Comparison of ENCODE assay signal across 8 cellular contexts in genomic region chr9:122931851-122932199, GRCh38. TPM values are rescaled to one million over a fixed set of nuclear protein-coding genes. Genes with fewer than 3 reads are reported as not detected.
DNase-seq lines count a peak whose midpoint lies in the region; ATAC-seq and TF ChIP-seq lines count a peak whose summit lies in the region.

No MANE protein-coding gene starts in this region.

- H3K27ac Mint-ChIP-seq in endodermal cell = peak overlapping the region; percentile 94

- H3K9me3 ChIP-seq in Loucy (ENCODE audit: insufficient read depth, low read depth, low read length) (no peaks in the 10 kb centered on the region), endodermal cell (ENCODE audit: control insufficient read depth, low read length) (no peaks in the 10 kb centered on the region), neuron (ENCODE audit: low read length) (no peaks in the 10 kb centered on the region)

- H3K4me2 ChIP-seq in Loucy (ENCODE audit: low read depth, low read length, poor library complexity, severe bottlenecking) = peak overlapping the region; percentile 88

- no peak overlapping the region for H3K4me3 Mint-ChIP-seq in endodermal cell

- H3K27me3 ChIP-seq in Loucy (ENCODE audit: insufficient read depth, low read length, poor library complexity, severe bottlenecking) = no peaks in the 10 kb centered on the region
- no peaks in the 10 kb centered on the region for H3K27me3 ChIP-seq in endodermal cell (ENCODE audit: control insufficient read depth, insufficient read depth, low read length, poor library complexity, severe bottlenecking)
- H3K27me3 ChIP-seq in neuron (ENCODE audit: insufficient read depth, low read length) = no peaks in the 10 kb centered on the region

- H3K9ac ChIP-seq in Loucy (ENCODE audit: low read depth, low read length, poor library complexity, severe bottlenecking) (peak overlapping the region; percentile 86), endodermal cell (ENCODE audit: extremely low read depth, low read length, poor library complexity, severe bottlenecking) (peak overlapping the region; percentile 76)

- peak overlapping the region; percentile 89 for H3K27ac ChIP-seq in endodermal cell (ENCODE audit: low read depth, low read length)

- H3K9me3 Mint-ChIP-seq in endodermal cell = no peaks in the 10 kb centered on the region

- no peaks in the 10 kb centered on the region for H3F3A ChIP-seq in Loucy (ENCODE audit: low read depth)

- TF ChIP-seq CTCF in Loucy (conservative IDR thresholded peaks at IDR 0.05; ENCODE audit: low read length) (no peak), endodermal cell (conservative IDR thresholded peaks at IDR 0.05) (no peak)

- H3K9me2 ChIP-seq in Loucy (replicated peaks; ENCODE audit: low read depth, low read length) = no peaks in the 10 kb centered on the region

- no peaks in the 10 kb centered on the region for H3K27me3 Mint-ChIP-seq in endodermal cell (ENCODE audit: insufficient read depth)

- H3K4me3 ChIP-seq in Loucy (ENCODE audit: low read length, poor library complexity, severe bottlenecking) (peak overlapping the region; percentile 84), endodermal cell (ENCODE audit: low read length) (peak overlapping the region; percentile 99), neuron (ENCODE audit: low read length) (peak overlapping the region; percentile 89)

- peaks cover 76% of the 10 kb centered on the region for H3K79me2 ChIP-seq in Loucy (ENCODE audit: insufficient read depth, low read length)

- peaks cover 10% of the 10 kb centered on the region for H3K36me3 Mint-ChIP-seq in endodermal cell (ENCODE audit: low read depth)

- WGBS in endodermal cell (ENCODE audit: insufficient coverage in 1 of 2, insufficient read length in 1 of 2), 2 experiments = 0 to 1% methylated on average over 5 to 8 of the region's 8 CpGs

- no peak for ATAC-seq in GM21576 (IDR thresholded peaks at IDR 0.05; ENCODE audit: unreplicated experiment)

- peak; percentile 51 for DNase-seq in ELR (ENCODE audit: low read depth)
- no peak for DNase-seq in endodermal cell
- DNase-seq in activated effector memory CD4-positive, alpha-beta T cell treated with anti-CD3 and anti-CD28 coated beads, Interleukin-2, amount 50 U/mL, for 16 hours = no peak
- no peak for DNase-seq in stimulated activated naive CD4-positive, alpha-beta T cell treated with Interleukin-2 at 50 U/mL for 16 hours (lab: John Stamatoyannopoulos, UW)
- DNase-seq in NCI-H446 treated with DMSO at 0.1 percent for 48 hours (lab: John Stamatoyannopoulos, UW) = no peak

- H4K20me1 ChIP-seq in Loucy (ENCODE audit: insufficient read depth, low read length, poor library complexity, severe bottlenecking) = no peaks in the 10 kb centered on the region

- H2AFZ ChIP-seq in Loucy (ENCODE audit: low read length) (peak overlapping the region; percentile 93), neuron (ENCODE audit: low read depth, low read length) (peak overlapping the region; percentile 21)

- H3K4me1 Mint-ChIP-seq in endodermal cell = peaks cover 8% of the 10 kb centered on the region

- H3K36me3 ChIP-seq in Loucy (ENCODE audit: insufficient read depth, low read length) (peaks cover 8% of the 10 kb centered on the region; the same call in 1 of the 2 replicates), endodermal cell (ENCODE audit: control insufficient read depth, insufficient read depth, low read length) (peaks cover 7% of the 10 kb centered on the region), neuron (ENCODE audit: insufficient read depth, low read length) (peaks cover 10% of the 10 kb centered on the region)

- peaks cover 49% of the 10 kb centered on the region for H3K4me1 ChIP-seq in Loucy (ENCODE audit: insufficient read depth, low read length, poor library complexity, severe bottlenecking)
- H3K4me1 ChIP-seq in endodermal cell (ENCODE audit: control insufficient read depth, insufficient read depth, low read length) = no peaks in the 10 kb centered on the region
- peaks cover 21% of the 10 kb centered on the region for H3K4me1 ChIP-seq in neuron (ENCODE audit: insufficient read depth, low read length)

RNA-seq across cellular contexts. Expression of gene ZBTB26, which starts 0.5 kb away (rescaled TPM):
- 10 to 100 TPM in 1 of 2 donors, 1 to 10 TPM in 1; 9.8 to 11.6 TPM for total RNA-seq in endodermal cell
- polyA plus RNA-seq in endodermal cell (2013, experiment 1 of 2) = 12.0 TPM
- 11.1 TPM for polyA plus RNA-seq in endodermal cell (2013, experiment 2 of 2)

RNA-seq across cellular contexts. Expression of gene RABGAP1, which starts 9.0 kb away (rescaled TPM):
- 10 to 100 TPM; 41.9 to 49.7 TPM for total RNA-seq in endodermal cell
- 38.4 TPM for polyA plus RNA-seq in endodermal cell (2013, experiment 1 of 2)
- polyA plus RNA-seq in endodermal cell (2013, experiment 2 of 2) = 36.1 TPM

RNA-seq across cellular contexts. Expression of gene ZBTB6, which starts 18.7 kb away (rescaled TPM):
- total RNA-seq in endodermal cell = 10 to 100 TPM in 1 of 2 donors, 1 to 10 TPM in 1; 9.3 to 11.7 TPM
- 12.6 TPM for polyA plus RNA-seq in endodermal cell (2013, experiment 1 of 2)
- 13.1 TPM for polyA plus RNA-seq in endodermal cell (2013, experiment 2 of 2)

RNA-seq across cellular contexts. Expression of gene RC3H2, which starts 26.7 kb away (rescaled TPM):
- total RNA-seq in endodermal cell = 10 to 100 TPM; 56.4 to 60.1 TPM
- polyA plus RNA-seq in endodermal cell (2013, experiment 1 of 2) = 31.2 TPM
- polyA plus RNA-seq in endodermal cell (2013, experiment 2 of 2) = 34.2 TPM
